ENCODE assay signal across 18 cellular contexts in the genomic region with DNA sequence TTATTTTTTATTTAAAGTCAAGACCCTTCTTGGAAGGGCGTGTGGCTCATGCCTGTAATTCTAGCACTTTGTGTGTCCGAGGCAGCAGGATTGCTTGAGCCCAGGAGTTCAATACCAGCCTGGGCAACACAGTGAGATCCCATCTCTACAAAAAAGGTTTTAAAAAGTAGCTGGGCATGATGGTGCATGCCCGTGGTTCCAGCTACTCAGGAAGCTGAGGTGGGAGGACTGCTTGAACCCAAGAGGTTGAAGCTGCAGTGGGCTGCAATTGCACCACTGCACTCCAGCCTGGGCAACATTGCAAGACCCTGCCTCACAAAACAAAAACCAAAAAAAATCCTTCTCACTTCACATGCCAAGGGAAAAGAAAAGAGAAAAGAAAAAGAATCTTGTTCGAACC. TPM values are rescaled to one million over a fixed set of nuclear protein-coding genes. Genes with fewer than 3 reads are reported as not detected.
DNase-seq lines count a peak whose midpoint lies in the region; ATAC-seq, FAIRE-seq and TF ChIP-seq lines count a peak whose summit lies in the region.
"Had no signal": no experiment of that assay in that cellular context is flagged by ENCODE, and none has a peak within 500 bp of the region (broad histone marks: within the 10 kb centered on the region; RNA-seq: fewer than 3 reads in every experiment).

No MANE protein-coding gene starts in this region.

- no peak overlapping the region for H3K4me3 Mint-ChIP-seq in GM23338
- H3K4me3 Mint-ChIP-seq: CD4-positive, alpha-beta T cell had no signal

- CTCF ChIA-PET in RWPE1 (lab: Yijun Ruan, JAX) (interaction anchor here (0.5 to 0.6 kb wide), 3 partner anchors 26 to 152 kb away, joined by 3 to 4 read pairs (median 3); partner anchors contain the start of gene ARRB2), mammary epithelial cell (lab: Charles Lee; ENCODE audit: low non-redundant PET) (interaction anchor here (0.7 kb wide), 1 partner anchor 13 kb away, joined by 8 read pairs; no protein-coding TSS in a partner anchor)

- H3K27me3 ChIP-seq in GM23338 (ENCODE audit: insufficient read depth) (no peaks in the 10 kb centered on the region), mammary epithelial cell (ENCODE audit: insufficient read depth, low read length) (no peaks in the 10 kb centered on the region)
- H3K27me3 ChIP-seq: BE2C had no signal

- TF ChIP-seq CTCF in GM23338 (conservative IDR thresholded peaks at IDR 0.05; ENCODE audit: low read depth in 2 of 2) (no peak), RWPE1 (conservative IDR thresholded peaks at IDR 0.05; ENCODE audit: low read depth) (no peak), mammary epithelial cell (conservative IDR thresholded peaks at IDR 0.05 in 1 of 2, IDR thresholded peaks at IDR 0.05 in 1 of 2; ENCODE audit: extremely low read depth in 1 of 2, insufficient read depth in 1 of 2, low read depth in 1 of 2, low read length in 2 of 2) (no peak)

- peaks cover 34% of the 10 kb centered on the region for H3K4me1 Mint-ChIP-seq in GM23338

- no peaks in the 10 kb centered on the region for H3K9me3 Mint-ChIP-seq in GM23338
- H3K9me3 Mint-ChIP-seq: CD4-positive, alpha-beta T cell had no signal

- no peak overlapping the region for H2AFZ ChIP-seq in GM23338
- no peak overlapping the region for H2AFZ ChIP-seq in mammary epithelial cell (ENCODE audit: low read depth, low read length)

- peaks cover 3% of the 10 kb centered on the region; the same call in 1 of the 3 replicates for H3K36me3 Mint-ChIP-seq in GM23338 (ENCODE audit: low read depth)

- H3K9me3 ChIP-seq in mammary epithelial cell (replicated peaks; ENCODE audit: insufficient read depth, low read length) = no peaks in the 10 kb centered on the region
- H3K9me3 ChIP-seq: BE2C, Caco-2, HAP-1 had no signal

- H4K20me1 ChIP-seq in GM23338 (replicated peaks; ENCODE audit: insufficient read depth) = peaks cover 5% of the 10 kb centered on the region; the same call in 1 of the 2 replicates
- H4K20me1 ChIP-seq in mammary epithelial cell (ENCODE audit: insufficient read depth, low read length) = no peaks in the 10 kb centered on the region

- DNase-seq in GM23338 (ENCODE audit: low spot score) (no peak), RWPE1 (ENCODE audit: low spot score) (no peak), mammary epithelial cell (no peak), epithelial cell of prostate (ENCODE audit: low read depth, low spot score) (no peak), left cardiac atrium (no peak), HK-2 (ENCODE audit: unreplicated experiment) (no peak), RCC 7860 (ENCODE audit: low spot score) (no peak), head of caudate nucleus (no peak)
- DNase-seq: BE2C; C1 segment of cervical spinal cord; Caco-2; CD4-positive, alpha-beta T cell had no signal

- H3K4me1 ChIP-seq in GM23338 (ENCODE audit: insufficient read depth) (peaks cover 29% of the 10 kb centered on the region), mammary epithelial cell (ENCODE audit: insufficient read depth, low read length) (peaks cover 41% of the 10 kb centered on the region)
- H3K4me1 ChIP-seq: BE2C, Caco-2 had no signal

- no peaks in the 10 kb centered on the region for H3K9me2 ChIP-seq in GM23338 (ENCODE audit: insufficient read depth)

- ATAC-seq in GM23338 = no peak
- no peak for ATAC-seq in left cardiac atrium

- H3K4me3 ChIP-seq in GM23338 = no peak overlapping the region
- no peak overlapping the region for H3K4me3 ChIP-seq in mammary epithelial cell (replicated peaks in 1 of 3; ENCODE audit: insufficient read depth in 1 of 3, low read depth in 2 of 3, low read length in 3 of 3)
- H3K4me3 ChIP-seq: HAP-1 had no signal

- intact Hi-C loops in mammary epithelial cell (cut with micrococcal nuclease) = no loop called here
- intact Hi-C loops in left cardiac atrium (cut with DNase I) = no loop called here
- intact Hi-C loops in head of caudate nucleus (cut with DNase I) = no loop called here

- FAIRE-seq in RCC 7860 (lab: Jason Lieb, UNC) = no peak
- FAIRE-seq: D721Med, G401.6, GM12891, GM19239 had no signal

- in situ Hi-C loops in mammary epithelial cell (cut with MboI; ENCODE audit: low sequenced_read_pairs in 2 of 2) = no loop called here

- H3K27me3 Mint-ChIP-seq in GM23338 (ENCODE audit: insufficient read depth, low read depth, poor library complexity) = peaks cover 3% of the 10 kb centered on the region
- H3K27me3 Mint-ChIP-seq: CD4-positive, alpha-beta T cell had no signal

- no peak overlapping the region for H3K27ac Mint-ChIP-seq in GM23338
- H3K27ac Mint-ChIP-seq: CD4-positive, alpha-beta T cell had no signal

- no peak overlapping the region for H3K4me2 ChIP-seq in GM23338
- H3K4me2 ChIP-seq in mammary epithelial cell (ENCODE audit: insufficient read depth, low read depth, low read length) = peak overlapping the region; percentile 11

- dilution Hi-C loops in mammary epithelial cell (cut with HindIII; ENCODE audit: low sequenced_read_pairs) = loop anchor here (5.0 kb wide), 3 partner anchors 60 to 135 kb away; partner anchors contain the start of genes C17orf114 and PFN1

- WGBS in mammary epithelial cell (ENCODE audit: low coverage, missing lambda C conversion rate) = 80% methylated on average over 4 of the region's 4 CpGs

- H3K9ac ChIP-seq in mammary epithelial cell (ENCODE audit: insufficient read depth, low read length) = no peak overlapping the region

- no TSS peak for BruUV-seq in mammary epithelial cell (replicated peaks; lab: Mats Ljungman, UMichigan)

- H3K27ac ChIP-seq in GM23338 (ENCODE audit: low read depth) (peak overlapping the region; percentile 72; the same call in 1 of the 2 replicates), RWPE1 (peak overlapping the region; percentile 75), mammary epithelial cell (ENCODE audit: insufficient read depth, low read depth, low read length) (no peak overlapping the region), epithelial cell of prostate (peak overlapping the region; percentile 100)

- H3K79me2 ChIP-seq in GM23338 (replicated peaks; ENCODE audit: insufficient read depth) (peaks cover 28% of the 10 kb centered on the region), mammary epithelial cell (ENCODE audit: insufficient read depth, low read length) (peaks cover 87% of the 10 kb centered on the region)

- no peaks in the 10 kb centered on the region for H3K36me3 ChIP-seq in GM23338 (ENCODE audit: insufficient read depth)
- peaks cover 12% of the 10 kb centered on the region for H3K36me3 ChIP-seq in mammary epithelial cell (ENCODE audit: insufficient read depth, low read length)
- H3K36me3 ChIP-seq: BE2C, HAP-1 had no signal

- peaks cover 13% of the 10 kb centered on the region; the same call in 1 of the 2 replicates for H3F3A ChIP-seq in GM23338 (replicated peaks; ENCODE audit: low read depth)

- POLR2A ChIA-PET in RWPE1 (lab: Yijun Ruan, JAX; ENCODE audit: low non-redundant PET) = no interaction called here

TF ChIP-seq in GM23338, 12 proteins besides CTCF, POLR2A, EP300 and RAD21:
- no peak for TF ChIP-seq EZH2phosphoT487 (IDR thresholded peaks at IDR 0.05; ENCODE audit: unreplicated experiment)

RNA-seq across cellular contexts. Expression of gene MINK1, which starts 29.6 kb away (rescaled TPM):
- 42.1 and 54.9 TPM in 2 replicates for total RNA-seq in GM23338 (2014; rRNA removed; shearing (Covaris generic))
- polyA plus RNA-seq in GM23338 (2016; fragmentation: Nextera tagmentation; extraction: Ambion mirVana) = 17.3 and 19.4 TPM in 2 replicates
- total RNA-seq in mammary epithelial cell = 100 to 1,000 TPM in 1 of 2 donors, 10 to 100 TPM in 1; 71.0 to 201 TPM
- polyA plus RNA-seq in mammary epithelial cell = 98.0 TPM
- 115 TPM for polyA minus RNA-seq in mammary epithelial cell
- total RNA-seq in left cardiac atrium = 10 to 100 TPM; 40.1 to 42.2 TPM

RNA-seq across cellular contexts. Expression of gene C17orf107, which starts 36.6 kb away (rescaled TPM):
- total RNA-seq in GM23338 (2014; rRNA removed; shearing (Covaris generic)) = 3.6 and 5.9 TPM in 2 replicates
- 0.78 and 1.9 TPM in 2 replicates for polyA plus RNA-seq in GM23338 (2016; fragmentation: Nextera tagmentation; extraction: Ambion mirVana)
- total RNA-seq in mammary epithelial cell = 1 to 10 TPM; 4.0 to 4.4 TPM
- 0.44 TPM for polyA plus RNA-seq in mammary epithelial cell
- not detected for polyA minus RNA-seq in mammary epithelial cell
- total RNA-seq in left cardiac atrium = 1 to 10 TPM; 1.3 to 2.3 TPM

RNA-seq across cellular contexts. Expression of gene CHRNE, which starts 40.2 kb away (rescaled TPM):
- total RNA-seq in GM23338 (2014; rRNA removed; shearing (Covaris generic)) = 0.23 and 1.2 TPM in 2 replicates
- polyA plus RNA-seq in GM23338 (2016; fragmentation: Nextera tagmentation; extraction: Ambion mirVana) (0.24 and 0.50 TPM in 2 replicates), mammary epithelial cell (0.03 TPM)
- total RNA-seq in mammary epithelial cell (under 1 TPM in 1 of 2 donors, not detected in 1; under 0.01 TPM), left cardiac atrium (100 to 1,000 TPM in 1 of 2 donors, 10 to 100 TPM in 1; 36.8 to 118 TPM)
- not detected for polyA minus RNA-seq in mammary epithelial cell
- total RNA-seq: A172, Caco-2 had no signal

RNA-seq across cellular contexts. Expression of gene PLD2, which starts 55.8 kb away (rescaled TPM):
- total RNA-seq in GM23338 (2014; rRNA removed; shearing (Covaris generic)) = 49.9 and 55.9 TPM in 2 replicates
- polyA plus RNA-seq in GM23338 (2016; fragmentation: Nextera tagmentation; extraction: Ambion mirVana) = 20.2 and 22.1 TPM in 2 replicates
- 10 to 100 TPM; 22.2 to 42.9 TPM for total RNA-seq in mammary epithelial cell
- 24.2 TPM for polyA plus RNA-seq in mammary epithelial cell
- polyA minus RNA-seq in mammary epithelial cell = 26.6 TPM
- total RNA-seq in left cardiac atrium = 10 to 100 TPM; 14.7 to 14.9 TPM

Comparison
In these comparisons a context has a peak if more than half of its experiments do, and no peak if none do; other contexts are left out.
1. RNA of gene CHRNE, which starts 40.2 kb away (total RNA-seq): 36.8 to 118 TPM in left cardiac atrium; 0.23 to 1.2 TPM in GM23338 and under 0.01 TPM in mammary epithelial cell; every median in the first group is over 10 times any median in the second.